In the genomic region with DNA sequence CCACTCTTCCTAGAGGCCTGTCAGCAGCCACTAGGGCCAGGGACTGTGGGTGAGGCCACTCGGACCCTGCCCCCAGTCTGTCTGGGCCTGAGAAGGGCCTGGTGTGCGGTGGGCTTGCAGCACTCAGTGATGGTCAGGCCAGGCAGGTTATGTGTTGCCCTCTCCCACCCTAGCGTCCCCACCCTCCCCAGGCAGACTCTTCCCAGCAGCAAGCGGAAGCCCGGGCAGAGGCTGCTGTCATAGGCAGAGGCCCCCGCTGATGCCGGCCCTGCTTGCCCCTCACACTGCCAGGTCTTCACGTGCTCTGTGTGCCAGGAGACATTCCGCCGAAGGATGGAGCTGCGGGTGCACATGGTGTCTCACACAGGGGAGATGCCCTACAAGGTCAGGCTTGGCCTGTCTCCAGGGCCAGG, we compare ENCODE assay signal across 24 cellular contexts. TPM values are rescaled to one million over a fixed set of nuclear protein-coding genes. Genes with fewer than 3 reads are reported as not detected.
DNase-seq lines count a peak whose midpoint lies in the region; ATAC-seq, FAIRE-seq and TF ChIP-seq lines count a peak whose summit lies in the region.
"Had no signal": no experiment of that assay in that cellular context is flagged by ENCODE, and none has a peak within 500 bp of the region (broad histone marks: within the 10 kb centered on the region; RNA-seq: fewer than 3 reads in every experiment).

No MANE protein-coding gene starts in this region.

- peaks cover 28% of the 10 kb centered on the region for H3K79me2 ChIP-seq in K562 (ENCODE audit: control insufficient read depth, insufficient read depth, low read length)

- peak overlapping the region in 1 of 2 experiments; percentile 82; a peak in 1 of 4 replicates for H3K9ac ChIP-seq in K562 (ENCODE audit: insufficient read depth in 1 of 2, low read depth in 2 of 2, low read length in 2 of 2)
- no peak overlapping the region for H3K9ac ChIP-seq in stomach smooth muscle (ENCODE audit: low read length in 2 of 2)

- DNase-seq in K562 (ENCODE audit: extremely low read depth in 1 of 4, low spot score in 3 of 4) (no peak), left ventricle myocardium superior (no peak), amygdala (lab: John Stamatoyannopoulos, UW) (no peak), activated gamma-delta T cell (lab: John Stamatoyannopoulos, UW) (no peak)
- DNase-seq: activated naive CD4-positive, alpha-beta T cell treated with anti-CD3 and anti-CD28 coated beads for 36 hours; activated T-cell treated with anti-CD3 and anti-CD28 coated beads, Interleukin-2, amount 50 U/mL, for 1 hour; CD8-positive, alpha-beta memory T cell; DMS53; GDM1; KBM-7; NCI-H146; NCI-H524; stimulated activated CD4-positive, alpha-beta T cell treated with anti-CD3 and anti-CD28 coated beads, Interleukin-12 subunit alpha, Interleukin-12 subunit beta, amount 100 ng/mL, for 4 hours; stimulated activated CD4-positive, alpha-beta T cell treated with anti-CD3 and anti-CD28 coated beads, Interleukin-4, amount 100 ng/mL, for 4 hours; SW 1271 had no signal

- H3K4me2 ChIP-seq in K562 (ENCODE audit: insufficient read depth, low read length): no peak overlapping the region

- H4K20me1 ChIP-seq in K562 (replicated peaks; ENCODE audit: control insufficient read depth, insufficient read depth, low read length): peaks cover 32% of the 10 kb centered on the region

- TF ChIP-seq POLR2A in K562 (conservative IDR thresholded peaks at IDR 0.05): no peak

- intact Hi-C loops in K562 (cut with micrococcal nuclease): no loop called here
- intact Hi-C loops in left ventricle myocardium superior (cut with micrococcal nuclease): no loop called here

- POLR2A ChIA-PET in HEK293 (lab: Yijun Ruan, JAX) (no interaction called here), K562 (lab: Yijun Ruan, JAX) (interaction anchor here (13.4 kb wide), 1 partner anchor 14 kb away, joined by 221 read pairs; a partner anchor contains a TSS)

- CTCF ChIA-PET in HEK293 (lab: Yijun Ruan, JAX): interaction anchor here (1.0 to 1.1 kb wide), 2 partner anchors 32 to 48 kb away, joined by 3 to 4 read pairs; a partner anchor contains a TSS
- CTCF ChIA-PET in K562 (lab: Yijun Ruan, JAX; ENCODE audit: low intra/inter-chr PET ratio): no interaction called here

- BruUV-seq in K562 (replicated peaks; lab: Mats Ljungman, UMichigan): no TSS peak

- TF ChIP-seq EP300 in K562 (IDR thresholded peaks at IDR 0.05; ENCODE audit: low read length): no peak

- no peak for FAIRE-seq in K562 (lab: Jason Lieb, UNC)
- FAIRE-seq: islet of Langerhans had no signal

- no peak overlapping the region for H2AFZ ChIP-seq in K562 (ENCODE audit: low read depth, low read length)

- H3K27me3 ChIP-seq in K562 (ENCODE audit: control insufficient read depth in 2 of 2, insufficient read depth in 2 of 2, low read length in 2 of 2) (no peaks in the 10 kb centered on the region), stomach smooth muscle (ENCODE audit: control insufficient read depth in 1 of 2, insufficient read depth in 2 of 2, low read length in 2 of 2) (no peaks in the 10 kb centered on the region)
- H3K27me3 ChIP-seq: vagina had no signal

- peaks cover 0 to 85% of the 10 kb centered on the region in 2 experiments; a peak in 1 of 3 replicates for H3K36me3 ChIP-seq in HEK293 (ENCODE audit: control insufficient read depth in 2 of 2, insufficient read depth in 1 of 2, low read length in 2 of 2)
- H3K36me3 ChIP-seq in K562 (ENCODE audit: control insufficient read depth, insufficient read depth, low read length): peaks cover 75% of the 10 kb centered on the region; the same call in 2 of the 3 replicates
- H3K36me3 ChIP-seq in stomach smooth muscle (ENCODE audit: control insufficient read depth in 2 of 2, insufficient read depth in 2 of 2, low read length in 2 of 2): peaks cover 16 to 35% of the 10 kb centered on the region in 2 donors

- TF ChIP-seq CTCF in HEK293 (tag by site-specific recombination; IDR thresholded peaks at IDR 0.05) (no peak), K562 (IDR thresholded peaks at IDR 0.05 in 2 of 3, conservative IDR thresholded peaks at IDR 0.05 in 1 of 3; ENCODE audit: insufficient read depth in 2 of 3, low read depth in 1 of 3, low read length in 3 of 3) (no peak)

- no peak overlapping the region for H3K4me3 ChIP-seq in HEK293 (ENCODE audit: low read depth, low read length)
- no peak overlapping the region for H3K4me3 ChIP-seq in K562
- no peak overlapping the region for H3K4me3 ChIP-seq in stomach smooth muscle (ENCODE audit: low read length in 2 of 2)
- H3K4me3 ChIP-seq: lung, vagina had no signal

- TF ChIP-seq RAD21 in K562 (CRISPR knock-in tag; conservative IDR thresholded peaks at IDR 0.05 in 1 of 2, IDR thresholded peaks at IDR 0.05 in 1 of 2): no peak

- in situ Hi-C loops in K562 (cut with MboI): no loop called here

- ATAC-seq in K562 (no peak), left ventricle myocardium superior (peak; percentile 17), GM21529 (IDR thresholded peaks at IDR 0.05; ENCODE audit: unreplicated experiment) (no peak)

- 89% methylated on average over 11 of the region's 11 CpGs for WGBS in K562 (ENCODE audit: insufficient coverage, low coverage, missing lambda C conversion rate)

- no peak overlapping the region for H3K27ac ChIP-seq in HEK293 (ENCODE audit: extremely low read depth, low read depth, low read length)
- H3K27ac ChIP-seq in K562 (ENCODE audit: extremely low read depth, low read depth, low read length): no peak overlapping the region
- H3K27ac ChIP-seq in stomach smooth muscle (ENCODE audit: low read length): peak overlapping the region; percentile 53
- H3K27ac ChIP-seq: vagina had no signal

- H3K4me1 ChIP-seq in HEK293 (ENCODE audit: control insufficient read depth, insufficient read depth, low read length): no peaks in the 10 kb centered on the region
- H3K4me1 ChIP-seq in K562 (replicated peaks in 1 of 2; ENCODE audit: control insufficient read depth in 2 of 2, insufficient read depth in 2 of 2, low read length in 2 of 2): peaks cover 28 to 64% of the 10 kb centered on the region in 2 experiments; a peak in 4 of 5 replicates
- H3K4me1 ChIP-seq in stomach smooth muscle (ENCODE audit: control insufficient read depth, insufficient read depth, low read length): peaks cover 32% of the 10 kb centered on the region

- peaks cover 21% of the 10 kb centered on the region for H3K9me1 ChIP-seq in K562 (ENCODE audit: control insufficient read depth, insufficient read depth, low read length)

- H3K9me3 ChIP-seq in HEK293 (ENCODE audit: control insufficient read depth, insufficient read depth, low read depth, low read length) (no peaks in the 10 kb centered on the region), K562 (replicated peaks; ENCODE audit: control insufficient read depth, insufficient read depth, low read depth, low read length) (no peaks in the 10 kb centered on the region), stomach smooth muscle (ENCODE audit: control insufficient read depth in 2 of 2, low read length in 2 of 2) (no peaks in the 10 kb centered on the region)
- H3K9me3 ChIP-seq: vagina had no signal

RNA-seq across cellular contexts. Expression of a gene that starts 6.6 kb away (rescaled TPM):
- 73.9 and 235 TPM in 2 replicates for total RNA-seq in K562 (2011; cell fraction: chromatin; rRNA removed; ENCODE audit: low replicate concordance)
- total RNA-seq in K562 (2011; cell fraction: nucleolus; rRNA removed): 195 and 197 TPM in 2 replicates
- total RNA-seq in K562 (2011; cell fraction: nucleoplasm; rRNA removed): 94.0 and 120 TPM in 2 replicates
- total RNA-seq in K562 (2014; rRNA removed) (42.4 and 52.4 TPM in 2 replicates), K562 (2014; rRNA removed; fragmentation: Illumina TruSeq; extraction: Trizol) (17.2 and 19.8 TPM in 2 replicates), K562 (2015; rRNA removed; fragmentation: Illumina TruSeq; extraction: Trizol) (44.5 and 55.4 TPM in 2 replicates), K562 (2021) (52.9 and 55.3 TPM in 2 replicates), left ventricle myocardium superior (13.3 TPM)
- polyA plus RNA-seq in K562 (2011; rRNA removed) (29.5 and 57.2 TPM in 2 replicates), K562 (2014; fragmentation: Illumina TruSeq; extraction: Trizol) (24.9 and 40.6 TPM in 2 replicates), K562 (2014; fragmentation: Nextera tagmentation; extraction: Ambion mirVana) (1 to 10 TPM; 1.9 to 7.4 TPM), K562 (2014; rRNA removed) (50.9 and 66.9 TPM in 2 replicates)
- polyA plus RNA-seq in K562 (2011; cell fraction: cytosol; rRNA removed): 50.1 and 59.3 TPM in 2 replicates
- polyA plus RNA-seq in K562 (2011; cell fraction: nucleus; rRNA removed): 124 and 137 TPM in 2 replicates
- 45.7 and 62.8 TPM in 2 replicates for polyA plus RNA-seq in K562 (2012)
- 28.0 and 28.3 TPM in 2 replicates for polyA minus RNA-seq in K562 (2011; rRNA and poly(A)+ RNA removed)
- polyA minus RNA-seq in K562 (2011; cell fraction: cytosol; rRNA and poly(A)+ RNA removed): 31.8 and 39.4 TPM in 2 replicates
- polyA minus RNA-seq in K562 (2011; cell fraction: nucleus; rRNA and poly(A)+ RNA removed): 52.8 and 74.0 TPM in 2 replicates

RNA-seq across cellular contexts. Expression of a gene that starts 16.3 kb away (rescaled TPM):
- total RNA-seq in K562 (2011; cell fraction: chromatin; rRNA removed; ENCODE audit: low replicate concordance): 34.6 and 104 TPM in 2 replicates
- 89.4 and 101 TPM in 2 replicates for total RNA-seq in K562 (2011; cell fraction: nucleolus; rRNA removed)
- total RNA-seq in K562 (2011; cell fraction: nucleoplasm; rRNA removed): 53.5 and 55.7 TPM in 2 replicates
- total RNA-seq in K562 (2014; rRNA removed) (26.4 and 32.3 TPM in 2 replicates), K562 (2014; rRNA removed; fragmentation: Illumina TruSeq; extraction: Trizol) (10.0 and 12.6 TPM in 2 replicates), K562 (2015; rRNA removed; fragmentation: Illumina TruSeq; extraction: Trizol) (22.4 and 23.6 TPM in 2 replicates), K562 (2021) (39.6 and 42.1 TPM in 2 replicates), left ventricle myocardium superior (131 TPM)
- polyA plus RNA-seq in K562 (2011; rRNA removed) (11.0 and 14.9 TPM in 2 replicates), K562 (2014; fragmentation: Illumina TruSeq; extraction: Trizol) (17.5 and 24.2 TPM in 2 replicates), K562 (2014; fragmentation: Nextera tagmentation; extraction: Ambion mirVana) (1 to 10 TPM; 2.1 to 2.2 TPM), K562 (2014; rRNA removed) (21.0 and 22.2 TPM in 2 replicates)
- polyA plus RNA-seq in K562 (2011; cell fraction: cytosol; rRNA removed): 17.3 and 24.4 TPM in 2 replicates
- polyA plus RNA-seq in K562 (2011; cell fraction: nucleus; rRNA removed): 28.7 and 48.0 TPM in 2 replicates
- polyA plus RNA-seq in K562 (2012): 37.5 and 39.1 TPM in 2 replicates
- polyA minus RNA-seq in K562 (2011; rRNA and poly(A)+ RNA removed): 14.0 and 18.0 TPM in 2 replicates
- polyA minus RNA-seq in K562 (2011; cell fraction: cytosol; rRNA and poly(A)+ RNA removed): 21.5 and 32.0 TPM in 2 replicates
- polyA minus RNA-seq in K562 (2011; cell fraction: nucleus; rRNA and poly(A)+ RNA removed): 22.6 and 27.8 TPM in 2 replicates

RNA-seq across cellular contexts. Expression of a gene that starts 27.1 kb away (rescaled TPM):
- 29.6 and 40.5 TPM in 2 replicates for total RNA-seq in K562 (2011; cell fraction: chromatin; rRNA removed; ENCODE audit: low replicate concordance)
- 22.5 and 27.3 TPM in 2 replicates for total RNA-seq in K562 (2011; cell fraction: nucleolus; rRNA removed)
- 22.7 and 26.4 TPM in 2 replicates for total RNA-seq in K562 (2011; cell fraction: nucleoplasm; rRNA removed)
- total RNA-seq in K562 (2014; rRNA removed) (12.6 and 13.8 TPM in 2 replicates), K562 (2014; rRNA removed; fragmentation: Illumina TruSeq; extraction: Trizol) (11.7 and 12.6 TPM in 2 replicates), K562 (2015; rRNA removed; fragmentation: Illumina TruSeq; extraction: Trizol) (9.8 and 10.3 TPM in 2 replicates), K562 (2021) (30.2 and 36.1 TPM in 2 replicates), left ventricle myocardium superior (7.5 TPM)
- polyA plus RNA-seq in K562 (2011; rRNA removed) (8.8 and 9.6 TPM in 2 replicates), K562 (2014; fragmentation: Illumina TruSeq; extraction: Trizol) (17.9 and 21.5 TPM in 2 replicates), K562 (2014; fragmentation: Nextera tagmentation; extraction: Ambion mirVana) (1 to 10 TPM; 1.8 TPM), K562 (2014; rRNA removed) (13.2 and 13.3 TPM in 2 replicates)
- 6.1 and 6.2 TPM in 2 replicates for polyA plus RNA-seq in K562 (2011; cell fraction: cytosol; rRNA removed)
- 20.7 and 23.9 TPM in 2 replicates for polyA plus RNA-seq in K562 (2011; cell fraction: nucleus; rRNA removed)
- 15.6 and 27.8 TPM in 2 replicates for polyA plus RNA-seq in K562 (2012)
- polyA minus RNA-seq in K562 (2011; rRNA and poly(A)+ RNA removed): 7.5 and 7.7 TPM in 2 replicates
- 7.8 and 9.4 TPM in 2 replicates for polyA minus RNA-seq in K562 (2011; cell fraction: cytosol; rRNA and poly(A)+ RNA removed)
- polyA minus RNA-seq in K562 (2011; cell fraction: nucleus; rRNA and poly(A)+ RNA removed): 4.3 and 6.3 TPM in 2 replicates

RNA-seq across cellular contexts. Expression of a gene that starts 31.3 kb away (rescaled TPM):
- total RNA-seq in K562 (2011; cell fraction: chromatin; rRNA removed; ENCODE audit: low replicate concordance): 0.28 and 0.44 TPM in 2 replicates
- 0.39 TPM in 1 of 2 replicates, not detected in the other for total RNA-seq in K562 (2011; cell fraction: nucleolus; rRNA removed)
- 0.15 TPM in 1 of 2 replicates, not detected in the other for total RNA-seq in K562 (2011; cell fraction: nucleoplasm; rRNA removed)
- not detected in 2 replicates for total RNA-seq in K562 (2014; rRNA removed)
- not detected in 2 replicates for total RNA-seq in K562 (2014; rRNA removed; fragmentation: Illumina TruSeq; extraction: Trizol)
- not detected in 2 replicates for total RNA-seq in K562 (2015; rRNA removed; fragmentation: Illumina TruSeq; extraction: Trizol)
- total RNA-seq in K562 (2021): not detected in 2 replicates
- polyA plus RNA-seq in K562 (2011; rRNA removed): 0.04 and 0.06 TPM in 2 replicates
- 0.01 and 0.04 TPM in 2 replicates for polyA plus RNA-seq in K562 (2011; cell fraction: cytosol; rRNA removed)
- polyA plus RNA-seq in K562 (2011; cell fraction: nucleus; rRNA removed): 0.06 TPM in 1 of 2 replicates, not detected in the other
- polyA plus RNA-seq in K562 (2012): 0.07 and 0.12 TPM in 2 replicates
- polyA plus RNA-seq in K562 (2014; fragmentation: Illumina TruSeq; extraction: Trizol): not detected in 2 replicates
- polyA plus RNA-seq in K562 (2014; fragmentation: Nextera tagmentation; extraction: Ambion mirVana): not detected
- not detected in 2 replicates for polyA plus RNA-seq in K562 (2014; rRNA removed)
- 0.11 TPM in 1 of 2 replicates, not detected in the other for polyA minus RNA-seq in K562 (2011; rRNA and poly(A)+ RNA removed)
- not detected in 2 replicates for polyA minus RNA-seq in K562 (2011; cell fraction: cytosol; rRNA and poly(A)+ RNA removed)
- polyA minus RNA-seq in K562 (2011; cell fraction: nucleus; rRNA and poly(A)+ RNA removed): not detected in 2 replicates
- not detected for total RNA-seq in left ventricle myocardium superior
- total RNA-seq: activated naive CD4-positive, alpha-beta T cell treated with anti-CD3 and anti-CD28 coated beads for 36 hours; CD8-positive, alpha-beta memory T cell; neural crest cell; pulmonary artery endothelial cell; RPMI7951; vagina had no signal
- polyA plus RNA-seq: CD8-positive, alpha-beta memory T cell had no signal

RNA-seq across cellular contexts. Expression of a gene that starts 32.1 kb away (rescaled TPM):
- 408 and 415 TPM in 2 replicates for total RNA-seq in K562 (2011; cell fraction: chromatin; rRNA removed; ENCODE audit: low replicate concordance)
- 189 and 201 TPM in 2 replicates for total RNA-seq in K562 (2011; cell fraction: nucleolus; rRNA removed)
- total RNA-seq in K562 (2011; cell fraction: nucleoplasm; rRNA removed): 302 and 309 TPM in 2 replicates
- total RNA-seq in K562 (2014; rRNA removed) (47.3 and 58.4 TPM in 2 replicates), K562 (2014; rRNA removed; fragmentation: Illumina TruSeq; extraction: Trizol) (62.5 and 63.6 TPM in 2 replicates), K562 (2015; rRNA removed; fragmentation: Illumina TruSeq; extraction: Trizol) (52.8 and 56.5 TPM in 2 replicates), K562 (2021) (76.5 and 79.3 TPM in 2 replicates), left ventricle myocardium superior (12.9 TPM)
- polyA plus RNA-seq in K562 (2011; rRNA removed) (52.3 and 52.7 TPM in 2 replicates), K562 (2014; fragmentation: Illumina TruSeq; extraction: Trizol) (25.8 and 30.1 TPM in 2 replicates), K562 (2014; fragmentation: Nextera tagmentation; extraction: Ambion mirVana) (10 to 100 TPM in 1 of 2 experiments, 1 to 10 TPM in 1; 5.6 to 10.1 TPM), K562 (2014; rRNA removed) (35.6 and 40.0 TPM in 2 replicates)
- polyA plus RNA-seq in K562 (2011; cell fraction: cytosol; rRNA removed): 19.5 and 29.3 TPM in 2 replicates
- polyA plus RNA-seq in K562 (2011; cell fraction: nucleus; rRNA removed): 60.2 and 68.3 TPM in 2 replicates
- 9.6 and 15.3 TPM in 2 replicates for polyA plus RNA-seq in K562 (2012)
- 80.8 and 105 TPM in 2 replicates for polyA minus RNA-seq in K562 (2011; rRNA and poly(A)+ RNA removed)
- polyA minus RNA-seq in K562 (2011; cell fraction: cytosol; rRNA and poly(A)+ RNA removed): 22.9 and 38.4 TPM in 2 replicates
- polyA minus RNA-seq in K562 (2011; cell fraction: nucleus; rRNA and poly(A)+ RNA removed): 42.3 and 74.4 TPM in 2 replicates
